8 cellular contexts compared by ENCODE assay signal in the genomic region with DNA sequence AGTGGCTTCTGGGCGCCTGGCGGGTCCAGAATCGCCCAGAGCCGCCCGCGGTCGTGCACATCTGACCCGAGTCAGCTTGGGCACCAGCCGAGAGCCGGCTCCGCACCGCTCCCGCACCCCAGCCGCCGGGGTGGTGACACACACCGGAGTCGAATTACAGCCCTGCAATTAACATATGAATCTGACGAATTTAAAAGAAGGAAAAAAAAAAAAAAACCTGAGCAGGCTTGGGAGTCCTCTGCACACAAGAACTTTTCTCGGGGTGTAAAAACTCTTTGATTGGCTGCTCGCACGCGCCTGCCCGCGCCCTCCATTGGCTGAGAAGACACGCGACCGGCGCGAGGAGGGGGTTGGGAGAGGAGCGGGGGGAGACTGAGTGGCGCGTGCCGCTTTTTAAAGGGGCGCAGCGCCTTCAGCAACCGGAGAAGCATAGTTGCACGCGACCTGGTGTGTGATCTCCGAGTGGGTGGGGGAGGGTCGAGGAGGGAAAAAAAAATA. TPM values are rescaled to one million over a fixed set of nuclear protein-coding genes. Genes with fewer than 3 reads are reported as not detected.
DNase-seq lines count a peak whose midpoint lies in the region; ATAC-seq, FAIRE-seq and TF ChIP-seq lines count a peak whose summit lies in the region.

A gene with protein sequence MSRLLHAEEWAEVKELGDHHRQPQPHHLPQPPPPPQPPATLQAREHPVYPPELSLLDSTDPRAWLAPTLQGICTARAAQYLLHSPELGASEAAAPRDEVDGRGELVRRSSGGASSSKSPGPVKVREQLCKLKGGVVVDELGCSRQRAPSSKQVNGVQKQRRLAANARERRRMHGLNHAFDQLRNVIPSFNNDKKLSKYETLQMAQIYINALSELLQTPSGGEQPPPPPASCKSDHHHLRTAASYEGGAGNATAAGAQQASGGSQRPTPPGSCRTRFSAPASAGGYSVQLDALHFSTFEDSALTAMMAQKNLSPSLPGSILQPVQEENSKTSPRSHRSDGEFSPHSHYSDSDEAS (plus strand): TSS at position 422 of the 498 bp plus-strand sequence. CDS start 174 bp downstream, outside the sequence.

- no peak within 1 kb of the TSS for H3K4me3 ChIP-seq in bronchial epithelial cell (ENCODE audit: low read depth, low read length)

- no peaks in the 10 kb centered on the region for H3K36me3 ChIP-seq in bronchial epithelial cell (ENCODE audit: control insufficient read depth, insufficient read depth, low read length)

- ATAC-seq in GM18511 (IDR thresholded peaks at IDR 0.05; ENCODE audit: unreplicated experiment): peak; percentile 34
- no peak for ATAC-seq in GM19324 (IDR thresholded peaks at IDR 0.05; ENCODE audit: low FRiP score, unreplicated experiment)
- ATAC-seq in GM21576 (IDR thresholded peaks at IDR 0.05; ENCODE audit: unreplicated experiment): no peak
- ATAC-seq in GM18517 (IDR thresholded peaks at IDR 0.05; ENCODE audit: unreplicated experiment): no peak

- DNase-seq in NCI-H1417 treated with DMSO at 0.1 percent for 48 hours (lab: John Stamatoyannopoulos, UW) (peak; percentile 17), bronchial epithelial cell (ENCODE audit: low read depth) (peak; percentile 44), midbrain (lab: John Stamatoyannopoulos, UW) (peak; percentile 6), DMS153 (lab: John Stamatoyannopoulos, UW) (no peak)

- H3K27me3 ChIP-seq in bronchial epithelial cell (ENCODE audit: control insufficient read depth, insufficient read depth, low read length): peaks cover 28% of the 10 kb centered on the region

- FAIRE-seq in bronchial epithelial cell (lab: Jason Lieb, UNC): no peak

- TF ChIP-seq CTCF in bronchial epithelial cell (IDR thresholded peaks at IDR 0.05; ENCODE audit: insufficient read depth, low read length, severe bottlenecking): no peak

RNA-seq across cellular contexts. Expression of the gene that starts here (rescaled TPM):
- total RNA-seq in bronchial epithelial cell: not detected in 2 replicates

Comparison
In these comparisons a context has a peak if more than half of its experiments do, and no peak if none do; other contexts are left out.
1. Peak in DNase-seq in bronchial epithelial cell; RNA of the gene not detected or under 1 TPM.